In the genomic region with DNA sequence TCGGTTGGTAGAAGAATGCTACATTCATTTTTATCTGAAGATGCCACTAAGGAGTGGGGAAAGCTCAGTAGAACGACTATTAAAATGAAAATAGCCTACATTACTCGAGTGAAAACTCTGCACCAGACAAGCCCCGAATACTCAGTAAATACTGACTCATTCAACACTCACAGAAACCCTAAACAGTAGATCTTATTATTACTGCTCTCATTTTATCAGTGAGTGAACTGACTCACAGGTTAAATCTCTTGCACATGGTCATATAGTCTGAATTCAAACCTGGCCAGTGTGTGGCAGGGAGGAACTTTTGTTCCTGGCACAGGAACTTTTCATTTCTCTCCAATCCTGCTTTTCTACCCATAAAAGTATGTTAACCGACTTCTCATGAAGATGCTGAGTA, we compare ENCODE assay signal across 20 cellular contexts. TPM values are rescaled to one million over a fixed set of nuclear protein-coding genes. Genes with fewer than 3 reads are reported as not detected.
A peak's percentile ranks its signal among the peaks of the same experiment; 100 is the strongest.
DNase-seq lines count a peak whose midpoint lies in the region; ATAC-seq, FAIRE-seq and TF ChIP-seq lines count a peak whose summit lies in the region.
"Had no signal": no experiment of that assay in that cellular context is flagged by ENCODE, and none has a peak within 500 bp of the region (broad histone marks: within the 10 kb centered on the region; RNA-seq: fewer than 3 reads in every experiment).

No MANE protein-coding gene starts in this region.

- H3K9me3 ChIP-seq in OCI-LY3 (ENCODE audit: insufficient read depth, low read length) (no peaks in the 10 kb centered on the region), left lung (no peaks in the 10 kb centered on the region), tibial nerve (no peaks in the 10 kb centered on the region)
- H3K9me3 ChIP-seq: gastroesophageal sphincter, transverse colon had no signal

- peaks cover 35% of the 10 kb centered on the region for H3K4me1 ChIP-seq in OCI-LY3 (ENCODE audit: low read length)
- no peaks in the 10 kb centered on the region for H3K4me1 ChIP-seq in left lung
- no peaks in the 10 kb centered on the region for H3K4me1 ChIP-seq in tibial nerve
- H3K4me1 ChIP-seq: gastroesophageal sphincter, transverse colon had no signal

- no peaks in the 10 kb centered on the region for H4K20me1 ChIP-seq in OCI-LY3 (ENCODE audit: insufficient read depth, low read length)

- H3K27me3 ChIP-seq in OCI-LY3 (ENCODE audit: low read depth, low read length): no peaks in the 10 kb centered on the region
- no peaks in the 10 kb centered on the region for H3K27me3 ChIP-seq in bronchial epithelial cell (ENCODE audit: control insufficient read depth, insufficient read depth, low read length)
- no peaks in the 10 kb centered on the region for H3K27me3 ChIP-seq in left lung
- no peaks in the 10 kb centered on the region for H3K27me3 ChIP-seq in tibial nerve

- peak overlapping the region; percentile 26; the same call in 1 of the 2 replicates for H3K27ac ChIP-seq in OCI-LY3 (ENCODE audit: low read length)
- no peak overlapping the region for H3K27ac ChIP-seq in left lung
- no peak overlapping the region for H3K27ac ChIP-seq in tibial nerve
- H3K27ac ChIP-seq: gastroesophageal sphincter, transverse colon had no signal

- DNase-seq in Daoy (ENCODE audit: low read depth): peak; percentile 81
- peak; percentile 91 for DNase-seq in bronchial epithelial cell (ENCODE audit: low read depth)
- no peak for DNase-seq in left lung
- no peak for DNase-seq in tibial nerve (ENCODE audit: low spot score in 2 of 2)
- DNase-seq in stimulated activated naive CD4-positive, alpha-beta T cell (lab: John Stamatoyannopoulos, UW): no peak
- no peak for DNase-seq in OCI-M2 (lab: John Stamatoyannopoulos, UW; ENCODE audit: unreplicated experiment)
- DNase-seq: activated gamma-delta T cell treated with Interleukin-2 at 50 U/mL for 16 hours; effector CD4-positive, alpha-beta T cell; H9; midbrain; NCI-H1105; NCI-H446 treated with DMSO at 0.1 percent for 48 hours; stimulated activated CD4-positive, alpha-beta T cell treated with anti-CD3 and anti-CD28 coated beads, Interleukin-4, amount 100 ng/mL, for 4 hours; SW 1271; transverse colon had no signal

- H3K4me2 ChIP-seq in OCI-LY3 (ENCODE audit: low read length): peak overlapping the region; percentile 62

- H3K4me3 ChIP-seq in OCI-LY3 (ENCODE audit: low read length): peak overlapping the region; percentile 51; the same call in 1 of the 2 replicates
- no peak overlapping the region for H3K4me3 ChIP-seq in bronchial epithelial cell (ENCODE audit: low read depth, low read length)
- no peak overlapping the region for H3K4me3 ChIP-seq in left lung
- H3K4me3 ChIP-seq in tibial nerve: no peak overlapping the region
- H3K4me3 ChIP-seq: gastroesophageal sphincter, transverse colon had no signal

- WGBS in tibial nerve, 2 donors: 65 to 78% methylated on average over 5 of the region's 5 CpGs

- H3K79me2 ChIP-seq in OCI-LY3 (ENCODE audit: low read length): no peaks in the 10 kb centered on the region

- no peak for FAIRE-seq in bronchial epithelial cell (lab: Jason Lieb, UNC)

- ATAC-seq in left lung (peak; percentile 85), HG03025 (IDR thresholded peaks at IDR 0.05; ENCODE audit: low FRiP score, unreplicated experiment) (no peak)
- ATAC-seq: gastroesophageal sphincter had no signal

- no peak overlapping the region for H2AFZ ChIP-seq in OCI-LY3 (ENCODE audit: low read depth, low read length)

- H3K9ac ChIP-seq in OCI-LY3 (ENCODE audit: low read length): no peak overlapping the region

- TF ChIP-seq EP300 in tibial nerve (IDR thresholded peaks at IDR 0.05): no peak

- intact Hi-C loops in left lung (cut with DNase I): no loop called here

- H3K36me3 ChIP-seq in OCI-LY3 (replicated peaks; ENCODE audit: low read depth, low read length): no peaks in the 10 kb centered on the region
- H3K36me3 ChIP-seq in bronchial epithelial cell (ENCODE audit: control insufficient read depth, insufficient read depth, low read length): no peaks in the 10 kb centered on the region
- H3K36me3 ChIP-seq in left lung: no peaks in the 10 kb centered on the region
- H3K36me3 ChIP-seq in tibial nerve: no peaks in the 10 kb centered on the region
- H3K36me3 ChIP-seq: gastroesophageal sphincter, transverse colon had no signal

- no peak for TF ChIP-seq CTCF in OCI-LY3 (IDR thresholded peaks at IDR 0.05; ENCODE audit: low read depth, low read length)
- TF ChIP-seq CTCF in bronchial epithelial cell (IDR thresholded peaks at IDR 0.05; ENCODE audit: insufficient read depth, low read length, severe bottlenecking): no peak
- no peak for TF ChIP-seq CTCF in left lung (IDR thresholded peaks at IDR 0.05)
- no peak for TF ChIP-seq CTCF in tibial nerve (IDR thresholded peaks at IDR 0.05)

- TF ChIP-seq POLR2A in tibial nerve (IDR thresholded peaks at IDR 0.05): no peak

RNA-seq across cellular contexts. Expression of a gene that starts 9.6 kb away (rescaled TPM):
- total RNA-seq in Daoy (2014; rRNA removed; shearing (Covaris generic)): 8.3 and 9.9 TPM in 2 replicates
- 0.13 and 1.3 TPM in 2 replicates for total RNA-seq in bronchial epithelial cell
- 1 to 10 TPM; 4.3 to 9.8 TPM for total RNA-seq in left lung
- 1 to 10 TPM; 1.0 to 8.1 (median 4.0) TPM for total RNA-seq in tibial nerve
- total RNA-seq: activated CD8-positive, alpha-beta memory T cell treated with anti-CD3 and anti-CD28 coated beads for 36 hours; B cell had no signal

Comparison
In these comparisons a context has a peak if more than half of its experiments do, and no peak if none do; other contexts are left out.
1. DNase-seq: peak in Daoy (single experiment) and bronchial epithelial cell (single experiment); none in left lung (0 of 2), tibial nerve (0 of 2), stimulated activated naive CD4-positive, alpha-beta T cell (0 of 6) and OCI-M2 (single experiment).